28 cellular contexts compared by ENCODE assay signal in the genomic region with DNA sequence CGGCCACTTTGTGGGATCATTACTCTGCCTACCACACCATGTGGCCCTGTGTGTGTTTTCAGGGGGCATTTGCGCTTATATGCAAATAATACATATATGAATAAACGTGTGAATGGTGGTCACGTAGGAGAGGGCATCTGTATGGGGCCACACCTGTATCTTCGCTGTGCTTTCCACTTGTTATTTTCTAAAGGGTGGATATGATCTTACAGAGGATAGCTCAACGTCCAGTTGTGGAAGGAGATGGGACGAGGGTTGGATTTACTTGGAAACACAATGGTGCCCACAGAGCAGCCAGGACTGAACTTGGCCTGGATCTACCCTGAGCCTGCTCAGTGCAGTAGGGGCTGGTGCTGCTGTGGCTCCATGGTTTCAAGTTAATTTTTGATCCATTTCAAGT.
"Had no signal": no experiment of that assay in that cellular context is flagged by ENCODE, and none has a peak within 500 bp of the region (broad histone marks: within the 10 kb centered on the region; RNA-seq: fewer than 3 reads in every experiment).

No MANE protein-coding gene starts in this region.

- DNase-seq: activated CD4-positive, alpha-beta memory T cell treated with anti-CD3 and anti-CD28 coated beads, Interleukin-2, amount 10 ng/mL, durations not matched to agents 7 days and 5 days; activated CD4-positive, alpha-beta T cell treated with anti-CD3 and anti-CD28 coated beads, Interleukin-2, amount 10 ng/mL, durations not matched to agents 7 days and 5 days; activated T-cell treated with anti-CD3 and anti-CD28 coated beads, Interleukin-2, amount 50 U/mL, for 4 hours; cortex of kidney; naive B cell; SK-N-SH; stimulated activated naive CD4-positive, alpha-beta T cell; SW 1271; T-helper 9 cell had no signal

- H3K27me3 ChIP-seq: adrenal gland, body of pancreas, right atrium auricular region, vagina had no signal

- H3K9me3 ChIP-seq: adrenal gland, body of pancreas, SK-N-SH, transverse colon, vagina had no signal

- ATAC-seq: activated CD4-positive, CD25-positive, alpha-beta regulatory T cell treated with anti-CD3 and anti-CD28 coated beads, Interleukin-2, amount 50 U/mL, for 24 hours; activated naive CD4-positive, alpha-beta T cell treated with anti-CD3 and anti-CD28 coated beads, Interleukin-2, amount 50 U/mL, for 72 hours; activated T-cell treated with anti-CD3 and anti-CD28 coated beads, Interleukin-2, amount 50 U/mL, for 4 hours; body of pancreas; gastroesophageal sphincter; left cardiac atrium had no signal

- H3K4me3 ChIP-seq: adrenal gland, body of pancreas, cardiac muscle cell, gastroesophageal sphincter, hepatocyte, right atrium auricular region, transverse colon, vagina had no signal

- H3K4me2 ChIP-seq: hepatocyte, SK-N-SH had no signal

- H3K27me3 Mint-ChIP-seq: activated CD4-positive, alpha-beta memory T cell treated with anti-CD3 and anti-CD28 coated beads, Interleukin-2, amount 10 ng/mL, durations not matched to agents 7 days and 5 days; activated CD4-positive, alpha-beta T cell treated with anti-CD3 and anti-CD28 coated beads, Interleukin-2, amount 10 ng/mL, durations not matched to agents 7 days and 5 days had no signal

- H3K9ac ChIP-seq: parathyroid adenoma, SK-N-SH had no signal

- H3K79me2 ChIP-seq: hepatocyte, parathyroid adenoma had no signal

- H3K9me3 Mint-ChIP-seq: activated CD4-positive, alpha-beta memory T cell treated with anti-CD3 and anti-CD28 coated beads, Interleukin-2, amount 10 ng/mL, durations not matched to agents 7 days and 5 days; activated CD4-positive, alpha-beta T cell treated with anti-CD3 and anti-CD28 coated beads, Interleukin-2, amount 10 ng/mL, durations not matched to agents 7 days and 5 days; activated naive CD4-positive, alpha-beta T cell treated with anti-CD3 and anti-CD28 coated beads, Interleukin-2, amount 50 U/mL, for 72 hours; activated T-cell treated with anti-CD3 and anti-CD28 coated beads, Interleukin-2, amount 50 U/mL, for 4 hours; T-helper 1 cell treated with Interleukin-12 subunit alpha and Interleukin-12 subunit beta and Interleukin-4 antibody, amounts not matched to agents 30 μg/mL and 1 μg/mL, for 36 hours had no signal

- H3K27ac ChIP-seq: adrenal gland, body of pancreas, cardiac muscle cell, gastroesophageal sphincter, hepatocyte, parathyroid adenoma, right atrium auricular region, transverse colon, vagina, VCaP had no signal

- H3K4me1 ChIP-seq: adrenal gland, body of pancreas, gastroesophageal sphincter, parathyroid adenoma, right atrium auricular region, transverse colon, vagina had no signal

- H3K36me3 ChIP-seq: adrenal gland, cardiac muscle cell, gastroesophageal sphincter, right atrium auricular region, transverse colon, vagina had no signal

- H3K4me1 Mint-ChIP-seq: activated CD4-positive, alpha-beta memory T cell treated with anti-CD3 and anti-CD28 coated beads, Interleukin-2, amount 10 ng/mL, durations not matched to agents 7 days and 5 days; activated CD4-positive, alpha-beta T cell treated with anti-CD3 and anti-CD28 coated beads, Interleukin-2, amount 10 ng/mL, durations not matched to agents 7 days and 5 days; mesothelial cell of epicardium; naive B cell; nephron progenitor cell had no signal

- H3K27ac Mint-ChIP-seq: activated CD4-positive, alpha-beta memory T cell treated with anti-CD3 and anti-CD28 coated beads, Interleukin-2, amount 10 ng/mL, durations not matched to agents 7 days and 5 days; activated CD4-positive, alpha-beta T cell treated with anti-CD3 and anti-CD28 coated beads, Interleukin-2, amount 10 ng/mL, durations not matched to agents 7 days and 5 days; activated naive CD4-positive, alpha-beta T cell treated with anti-CD3 and anti-CD28 coated beads, Interleukin-2, amount 50 U/mL, for 72 hours; mesothelial cell of epicardium; naive B cell; nephron progenitor cell; T-helper 1 cell treated with Interleukin-12 subunit alpha and Interleukin-12 subunit beta and Interleukin-4 antibody, amounts not matched to agents 30 μg/mL and 1 μg/mL, for 36 hours had no signal

- H3K4me3 Mint-ChIP-seq: activated CD4-positive, alpha-beta memory T cell treated with anti-CD3 and anti-CD28 coated beads, Interleukin-2, amount 10 ng/mL, durations not matched to agents 7 days and 5 days; activated CD4-positive, alpha-beta T cell treated with anti-CD3 and anti-CD28 coated beads, Interleukin-2, amount 10 ng/mL, durations not matched to agents 7 days and 5 days; activated T-cell treated with anti-CD3 and anti-CD28 coated beads, Interleukin-2, amount 50 U/mL, for 4 hours; mesothelial cell of epicardium; naive B cell; nephron progenitor cell; T-helper 1 cell treated with Interleukin-12 subunit alpha and Interleukin-12 subunit beta and Interleukin-4 antibody, amounts not matched to agents 30 μg/mL and 1 μg/mL, for 36 hours had no signal

- H2AFZ ChIP-seq: hepatocyte, parathyroid adenoma had no signal

- H3K36me3 Mint-ChIP-seq: activated naive CD4-positive, alpha-beta T cell treated with anti-CD3 and anti-CD28 coated beads, Interleukin-2, amount 50 U/mL, for 72 hours; mesothelial cell of epicardium; naive B cell had no signal

- FAIRE-seq: endothelial cell of umbilical vein, keratinocyte, TTC549 had no signal
